28 cellular contexts compared by ENCODE assay signal in genomic region chr2:74292752-74293151, GRCh38. TPM values are rescaled to one million over a fixed set of nuclear protein-coding genes. Genes with fewer than 3 reads are reported as not detected.
DNase-seq lines count a peak whose midpoint lies in the region; ATAC-seq and TF ChIP-seq lines count a peak whose summit lies in the region.
"Had no signal": no experiment of that assay in that cellular context is flagged by ENCODE, and none has a peak within 500 bp of the region (broad histone marks: within the 10 kb centered on the region; RNA-seq: fewer than 3 reads in every experiment).

No MANE protein-coding gene starts in this region.

- H3K9me3 Mint-ChIP-seq in CD4-positive, alpha-beta memory T cell = peaks cover 0 to 5% (median 0%) of the 10 kb centered on the region in 8 donors
- H3K9me3 Mint-ChIP-seq in progenitor cell of endocrine pancreas (ENCODE audit: low read depth) = no peaks in the 10 kb centered on the region
- H3K9me3 Mint-ChIP-seq in Calu3 (ENCODE audit: low read depth, unreplicated experiment) = no peaks in the 10 kb centered on the region
- no peaks in the 10 kb centered on the region for H3K9me3 Mint-ChIP-seq in osteocyte (ENCODE audit: unreplicated experiment)
- H3K9me3 Mint-ChIP-seq: activated B cell treated with CpG ODN at 0.5 μM for 24 hours; activated CD8-positive, alpha-beta T cell treated with anti-CD3 and anti-CD28 coated beads for 36 hours; activated naive CD4-positive, alpha-beta T cell treated with anti-CD3 and anti-CD28 coated beads for 36 hours; activated T-cell treated with anti-CD3 and anti-CD28 coated beads, Interleukin-2, amount 50 U/mL, for 24 hours; mesothelial cell of epicardium; stimulated activated naive B cell treated with anti-CD40 and anti-IgM and Interleukin-4, amounts not matched to agents 10 μg/mL and 1 μg/mL and 100 μg/mL, for 72 hours had no signal

- DNase-seq in CD4-positive, alpha-beta memory T cell = no peak
- peak; percentile 23 for DNase-seq in HuH-7 (ENCODE audit: low spot score)
- DNase-seq in choroid plexus epithelial cell (ENCODE audit: low read depth) = peak; percentile 54
- DNase-seq in progenitor cell of endocrine pancreas (ENCODE audit: low spot score, unreplicated experiment) = no peak
- DNase-seq in NCI-H748 treated with DMSO at 0.1 percent for 48 hours (lab: John Stamatoyannopoulos, UW) = no peak
- DNase-seq in Calu3 = no peak
- DNase-seq in osteocyte (ENCODE audit: extremely low spot score, unreplicated experiment) = no peak
- DNase-seq: activated B cell treated with CpG ODN at 0.5 μM for 24 hours; activated CD8-positive, alpha-beta T cell treated with anti-CD3 and anti-CD28 coated beads for 36 hours; activated naive CD4-positive, alpha-beta T cell treated with anti-CD3 and anti-CD28 coated beads for 36 hours; activated T-cell treated with anti-CD3 and anti-CD28 coated beads, Interleukin-2, amount 50 U/mL, for 24 hours; amniotic stem cell; dermis blood vessel endothelial cell; DND-41; GM23248; left colon; NCI-H1105 treated with DMSO at 0.1 percent for 48 hours; NCI-H510A; stimulated activated CD4-positive, alpha-beta T cell treated with anti-CD3 and anti-CD28 coated beads, Interleukin-1b, Interleukin-23, amount 100 ng/mL, for 48 hours; stimulated activated naive B cell treated with anti-CD40 and anti-IgM and Interleukin-4, amounts not matched to agents 10 μg/mL and 1 μg/mL and 100 μg/mL, for 72 hours; T-helper 9 cell; testis had no signal

- intact Hi-C loops in CD4-positive, alpha-beta memory T cell (cut with micrococcal nuclease) = no loop called here
- intact Hi-C loops in Calu3 (cut with micrococcal nuclease; ENCODE audit: unreplicated experiment) = no loop called here

- H3K4me1 Mint-ChIP-seq in CD4-positive, alpha-beta memory T cell = peaks cover 16 to 38% (median 28%) of the 10 kb centered on the region in 4 donors
- H3K4me1 Mint-ChIP-seq in progenitor cell of endocrine pancreas (ENCODE audit: low read depth) = peaks cover 17% of the 10 kb centered on the region
- no peaks in the 10 kb centered on the region for H3K4me1 Mint-ChIP-seq in Calu3 (ENCODE audit: low read depth, unreplicated experiment)
- H3K4me1 Mint-ChIP-seq in osteocyte (ENCODE audit: unreplicated experiment) = peaks cover 5% of the 10 kb centered on the region
- H3K4me1 Mint-ChIP-seq: mesothelial cell of epicardium had no signal

- TF ChIP-seq CTCF in choroid plexus epithelial cell (conservative IDR thresholded peaks at IDR 0.05; ENCODE audit: low read depth, low read length) (no peak), progenitor cell of endocrine pancreas (IDR thresholded peaks at IDR 0.05; ENCODE audit: unreplicated experiment) (no peak), Calu3 (IDR thresholded peaks at IDR 0.05; ENCODE audit: unreplicated experiment) (no peak), osteocyte (IDR thresholded peaks at IDR 0.05) (no peak)

- no peaks in the 10 kb centered on the region for H3K9me3 ChIP-seq in CD4-positive, alpha-beta memory T cell (ENCODE audit: control insufficient read depth in 1 of 2, low read length in 2 of 2)
- H3K9me3 ChIP-seq: prostate gland, testis had no signal

- CTCF ChIA-PET in CD4-positive, alpha-beta memory T cell (lab: Charles Lee; ENCODE audit: partially characterized antibody) = interaction anchor here (1.1 to 2.8 kb wide), 3 partner anchors 25 to 43 kb away, joined by 3 to 26 read pairs (median 4); no protein-coding TSS in a partner anchor
- CTCF ChIA-PET in Calu3 (lab: Charles Lee) = no interaction called here

- no peak overlapping the region for H3K4me3 ChIP-seq in CD4-positive, alpha-beta memory T cell (ENCODE audit: low read length in 2 of 2)
- no peak overlapping the region for H3K4me3 ChIP-seq in choroid plexus epithelial cell (ENCODE audit: low read depth, low read length)
- H3K4me3 ChIP-seq: GM23248, prostate gland, skin epidermis, testis had no signal

- H3K27ac ChIP-seq in CD4-positive, alpha-beta memory T cell (ENCODE audit: low read depth, low read length) = no peak overlapping the region
- H3K27ac ChIP-seq: GM23248, prostate gland, RWPE1, testis had no signal

- H3K36me3 ChIP-seq in CD4-positive, alpha-beta memory T cell (ENCODE audit: insufficient read depth, low read length) = no peaks in the 10 kb centered on the region
- H3K36me3 ChIP-seq: prostate gland had no signal

- H3K27me3 ChIP-seq in CD4-positive, alpha-beta memory T cell (ENCODE audit: insufficient read depth, low read length) = no peaks in the 10 kb centered on the region
- H3K27me3 ChIP-seq: testis had no signal

- H3K36me3 Mint-ChIP-seq in CD4-positive, alpha-beta memory T cell = peaks cover 9 to 17% of the 10 kb centered on the region in 2 donors
- peaks cover 2% of the 10 kb centered on the region for H3K36me3 Mint-ChIP-seq in progenitor cell of endocrine pancreas (ENCODE audit: insufficient read depth)
- no peaks in the 10 kb centered on the region for H3K36me3 Mint-ChIP-seq in Calu3 (ENCODE audit: insufficient read depth, unreplicated experiment)
- no peaks in the 10 kb centered on the region for H3K36me3 Mint-ChIP-seq in osteocyte (ENCODE audit: unreplicated experiment)
- H3K36me3 Mint-ChIP-seq: mesothelial cell of epicardium had no signal

- POLR2A ChIA-PET in CD4-positive, alpha-beta memory T cell (lab: Charles Lee; ENCODE audit: partially characterized antibody) = no interaction called here

- H3K27ac Mint-ChIP-seq in CD4-positive, alpha-beta memory T cell = peak overlapping the region; percentile 8 to 90 (median 72)
- H3K27ac Mint-ChIP-seq in progenitor cell of endocrine pancreas (peak overlapping the region; percentile 80), Calu3 (ENCODE audit: unreplicated experiment) (no peak overlapping the region), osteocyte (ENCODE audit: unreplicated experiment) (no peak overlapping the region)
- H3K27ac Mint-ChIP-seq: activated B cell treated with CpG ODN at 0.5 μM for 24 hours; activated CD8-positive, alpha-beta T cell treated with anti-CD3 and anti-CD28 coated beads for 36 hours; activated naive CD4-positive, alpha-beta T cell treated with anti-CD3 and anti-CD28 coated beads for 36 hours; mesothelial cell of epicardium; stimulated activated naive B cell treated with anti-CD40 and anti-IgM and Interleukin-4, amounts not matched to agents 10 μg/mL and 1 μg/mL and 100 μg/mL, for 72 hours had no signal

- H3K27me3 Mint-ChIP-seq in CD4-positive, alpha-beta memory T cell = no peaks in the 10 kb centered on the region
- H3K27me3 Mint-ChIP-seq in progenitor cell of endocrine pancreas (no peaks in the 10 kb centered on the region), Calu3 (ENCODE audit: unreplicated experiment) (no peaks in the 10 kb centered on the region), osteocyte (ENCODE audit: unreplicated experiment) (peaks cover 14% of the 10 kb centered on the region)
- H3K27me3 Mint-ChIP-seq: activated B cell treated with CpG ODN at 0.5 μM for 24 hours; activated CD8-positive, alpha-beta T cell treated with anti-CD3 and anti-CD28 coated beads for 36 hours; activated T-cell treated with anti-CD3 and anti-CD28 coated beads, Interleukin-2, amount 50 U/mL, for 24 hours; stimulated activated naive B cell treated with anti-CD40 and anti-IgM and Interleukin-4, amounts not matched to agents 10 μg/mL and 1 μg/mL and 100 μg/mL, for 72 hours had no signal

- no peak overlapping the region for H3K4me3 Mint-ChIP-seq in CD4-positive, alpha-beta memory T cell
- H3K4me3 Mint-ChIP-seq in progenitor cell of endocrine pancreas (ENCODE audit: low read depth) (peak overlapping the region; percentile 3), Calu3 (ENCODE audit: low read depth, unreplicated experiment) (no peak overlapping the region), osteocyte (ENCODE audit: unreplicated experiment) (no peak overlapping the region)
- H3K4me3 Mint-ChIP-seq: activated B cell treated with CpG ODN at 0.5 μM for 24 hours; activated CD8-positive, alpha-beta T cell treated with anti-CD3 and anti-CD28 coated beads for 36 hours; activated naive CD4-positive, alpha-beta T cell treated with anti-CD3 and anti-CD28 coated beads for 36 hours; activated T-cell treated with anti-CD3 and anti-CD28 coated beads, Interleukin-2, amount 50 U/mL, for 24 hours; mesothelial cell of epicardium; stimulated activated naive B cell treated with anti-CD40 and anti-IgM and Interleukin-4, amounts not matched to agents 10 μg/mL and 1 μg/mL and 100 μg/mL, for 72 hours had no signal

- no peak for ATAC-seq in GM21515 (IDR thresholded peaks at IDR 0.05; ENCODE audit: unreplicated experiment)
- ATAC-seq: activated CD8-positive, alpha-beta T cell treated with anti-CD3 and anti-CD28 coated beads for 36 hours; left colon; SK-N-SH treated with all-trans-retinoic acid at 6 μM for 48 hours; stimulated activated naive B cell treated with anti-CD40 and anti-IgM and Interleukin-4, amounts not matched to agents 10 μg/mL and 1 μg/mL and 100 μg/mL, for 72 hours had no signal

- peaks cover 26% of the 10 kb centered on the region for H3K4me1 ChIP-seq in CD4-positive, alpha-beta memory T cell (ENCODE audit: insufficient read depth, low read length)
- H3K4me1 ChIP-seq: prostate gland, testis had no signal

- no TSS peak for BruUV-seq in Calu3 (replicated peaks; lab: Mats Ljungman, UMichigan)

RNA-seq across cellular contexts. Expression of gene SLC4A5, which starts 50.5 kb away (rescaled TPM):
- 10 to 100 TPM; 10.9 to 11.5 TPM for total RNA-seq in CD4-positive, alpha-beta memory T cell
- polyA plus RNA-seq in CD4-positive, alpha-beta memory T cell = 1 to 10 TPM in 1 of 2 donors, under 1 TPM in 1; 0.25 to 3.4 TPM
- total RNA-seq in progenitor cell of endocrine pancreas = 4.1 and 5.9 TPM in 2 replicates
- total RNA-seq in Calu3 (2022) = 5.8 and 7.0 TPM in 2 replicates
- 1.6 and 2.3 TPM in 2 replicates for total RNA-seq in osteocyte
- total RNA-seq: dermis blood vessel endothelial cell had no signal

Comparison
In these comparisons a context has a peak if more than half of its experiments do, and no peak if none do; other contexts are left out.
1. DNase-seq: peak in HuH-7 (single experiment) and choroid plexus epithelial cell (single experiment); none in CD4-positive, alpha-beta memory T cell (0 of 5), progenitor cell of endocrine pancreas (single experiment), NCI-H748 treated with DMSO at 0.1 percent for 48 hours (single experiment), Calu3 (single experiment) and osteocyte (single experiment).
2. H3K27ac Mint-ChIP-seq: peak in CD4-positive, alpha-beta memory T cell (7 of 7) and progenitor cell of endocrine pancreas (single experiment); none in Calu3 (single experiment) and osteocyte (single experiment).